26 cellular contexts compared by ENCODE assay signal in genomic region chr22:37710675-37711074, GRCh38. TPM values are rescaled to one million over a fixed set of nuclear protein-coding genes. Genes with fewer than 3 reads are reported as not detected.
DNase-seq lines count a peak whose midpoint lies in the region; ATAC-seq and TF ChIP-seq lines count a peak whose summit lies in the region.
"Had no signal": no experiment of that assay in that cellular context is flagged by ENCODE, and none has a peak within 500 bp of the region (broad histone marks: within the 10 kb centered on the region; RNA-seq: fewer than 3 reads in every experiment).

No MANE protein-coding gene starts in this region.

- 0% methylated on average over 1 of the region's 3 CpGs for WGBS in mammary epithelial cell (ENCODE audit: low coverage, missing lambda C conversion rate)

- H2AFZ ChIP-seq in mammary epithelial cell (ENCODE audit: low read depth, low read length) = no peak overlapping the region
- no peak overlapping the region for H2AFZ ChIP-seq in PC-9
- H2AFZ ChIP-seq: GM23338 had no signal

- H3K9ac ChIP-seq in mammary epithelial cell (ENCODE audit: insufficient read depth, low read length) = no peak overlapping the region

- H3K4me3 ChIP-seq in mammary epithelial cell (replicated peaks in 1 of 3; ENCODE audit: insufficient read depth in 1 of 3, low read depth in 2 of 3, low read length in 3 of 3) (no peak overlapping the region), PC-9 (no peak overlapping the region; the same call in 1 of the 2 replicates)
- H3K4me3 ChIP-seq: GM23338, K562, MG63 had no signal

- in situ Hi-C loops in mammary epithelial cell (cut with MboI; ENCODE audit: low sequenced_read_pairs in 2 of 2) (no loop called here), G401 (cut with HindIII; ENCODE audit: low sequenced_read_pairs) (no loop called here)

- no peaks in the 10 kb centered on the region for H3K36me3 Mint-ChIP-seq in MCF 10A (ENCODE audit: insufficient read depth, unreplicated experiment)

- dilution Hi-C loops in mammary epithelial cell (cut with HindIII; ENCODE audit: low sequenced_read_pairs) = no loop called here

- H3K27me3 ChIP-seq in mammary epithelial cell (ENCODE audit: insufficient read depth, low read length) (no peaks in the 10 kb centered on the region), PC-9 (ENCODE audit: insufficient read depth, low read depth) (no peaks in the 10 kb centered on the region)
- H3K27me3 ChIP-seq: MG63 had no signal

- H3K27ac ChIP-seq in mammary epithelial cell (ENCODE audit: insufficient read depth, low read depth, low read length) (no peak overlapping the region), PC-9 (peak overlapping the region; percentile 38)
- H3K27ac ChIP-seq: RWPE1 had no signal

- H3K9me2 ChIP-seq in PC-9 (ENCODE audit: insufficient read depth) = no peaks in the 10 kb centered on the region

- ATAC-seq in left colon (peak; percentile 76), HG02885 (IDR thresholded peaks at IDR 0.05; ENCODE audit: poor library complexity, unreplicated experiment) (no peak)
- ATAC-seq: GM23338, HCT116, K562, Panc1 had no signal

- BruUV-seq in mammary epithelial cell (replicated peaks; lab: Mats Ljungman, UMichigan) (TSS peak; percentile 46), MCF 10A (replicated peaks; lab: Mats Ljungman, UMichigan) (no TSS peak), PC-9 (replicated peaks; lab: Mats Ljungman, UMichigan) (TSS peak; percentile 100)

- no peaks in the 10 kb centered on the region for H3K4me1 Mint-ChIP-seq in MCF 10A (ENCODE audit: insufficient read depth, unreplicated experiment)
- H3K4me1 Mint-ChIP-seq: CD4-positive, alpha-beta memory T cell had no signal

- no peak for DNase-seq in mammary epithelial cell
- DNase-seq in MCF 10A (ENCODE audit: unreplicated experiment) = no peak
- peak; percentile 58 to 79 for DNase-seq in PC-9
- DNase-seq in left colon = no peak
- DNase-seq in HCEC 1CT = no peak
- DNase-seq in NCI-H524 treated with DMSO at 0.1 percent for 48 hours (lab: John Stamatoyannopoulos, UW) = no peak
- no peak for DNase-seq in G401 (ENCODE audit: low spot score)
- DNase-seq: C1 segment of cervical spinal cord; CD4-positive, alpha-beta memory T cell; COR-L47; DMS53; Kasumi-1; MG63; NCI-H1105 treated with DMSO at 0.1 percent for 48 hours; NCI-H146; NCI-H1930; NCI-H2107; NCI-H446 treated with DMSO at 0.1 percent for 48 hours; NCI-H526 treated with DMSO at 0.1 percent for 48 hours; SHP77 had no signal

- POLR2A ChIA-PET in MCF 10A (lab: Yijun Ruan, JAX) (no interaction called here), PC-9 (lab: Charles Lee; ENCODE audit: unreplicated experiment) (interaction anchor here (0.5 to 0.7 kb wide), 3 partner anchors 43 to 493 kb away, joined by 3 to 11 read pairs (median 5); no protein-coding TSS in a partner anchor)

- H4K20me1 ChIP-seq in mammary epithelial cell (ENCODE audit: insufficient read depth, low read length) = no peaks in the 10 kb centered on the region
- no peaks in the 10 kb centered on the region for H4K20me1 ChIP-seq in PC-9 (ENCODE audit: insufficient read depth)

- H3K79me2 ChIP-seq in mammary epithelial cell (ENCODE audit: insufficient read depth, low read length) (no peaks in the 10 kb centered on the region), PC-9 (ENCODE audit: low read depth) (no peaks in the 10 kb centered on the region)

- no peaks in the 10 kb centered on the region for H3K9me3 Mint-ChIP-seq in MCF 10A (ENCODE audit: unreplicated experiment)
- H3K9me3 Mint-ChIP-seq: CD4-positive, alpha-beta memory T cell; GM23338 had no signal

- H3K27ac Mint-ChIP-seq in MCF 10A (ENCODE audit: low read depth, unreplicated experiment) = no peak overlapping the region
- H3K27ac Mint-ChIP-seq: CD4-positive, alpha-beta memory T cell; GM23338 had no signal

- H3K4me1 ChIP-seq in mammary epithelial cell (ENCODE audit: insufficient read depth, low read length) (no peaks in the 10 kb centered on the region), PC-9 (replicated peaks; ENCODE audit: insufficient read depth) (peaks cover 21% of the 10 kb centered on the region)

- intact Hi-C loops in mammary epithelial cell (cut with micrococcal nuclease) = no loop called here
- intact Hi-C loops in MCF 10A (cut with micrococcal nuclease) = no loop called here
- intact Hi-C loops in PC-9 (cut with micrococcal nuclease; ENCODE audit: unreplicated experiment) = no loop called here
- intact Hi-C loops in left colon (cut with DNase I, micrococcal nuclease) = no loop called here

- no peaks in the 10 kb centered on the region for H3K36me3 ChIP-seq in mammary epithelial cell (ENCODE audit: insufficient read depth, low read length)
- H3K36me3 ChIP-seq in PC-9 (ENCODE audit: low read depth) = no peaks in the 10 kb centered on the region
- H3K36me3 ChIP-seq: MG63 had no signal

- peaks cover 21% of the 10 kb centered on the region for H3F3A ChIP-seq in PC-9 (ENCODE audit: insufficient read depth, low read depth)

- TF ChIP-seq CTCF in mammary epithelial cell (conservative IDR thresholded peaks at IDR 0.05 in 1 of 2, IDR thresholded peaks at IDR 0.05 in 1 of 2; ENCODE audit: extremely low read depth in 1 of 2, insufficient read depth in 1 of 2, low read depth in 1 of 2, low read length in 2 of 2) = no peak
- TF ChIP-seq CTCF in MCF 10A (IDR thresholded peaks at IDR 0.05; ENCODE audit: unreplicated experiment) = no peak
- TF ChIP-seq CTCF in PC-9 (conservative IDR thresholded peaks at IDR 0.05) = no peak

- no peaks in the 10 kb centered on the region for H3K27me3 Mint-ChIP-seq in MCF 10A (ENCODE audit: insufficient read depth, unreplicated experiment)
- H3K27me3 Mint-ChIP-seq: CD4-positive, alpha-beta memory T cell had no signal

- H3K4me2 ChIP-seq in mammary epithelial cell (ENCODE audit: insufficient read depth, low read depth, low read length) = no peak overlapping the region
- H3K4me2 ChIP-seq in PC-9 = peak overlapping the region; percentile 71
- H3K4me2 ChIP-seq: GM23338 had no signal

- H3K9me3 ChIP-seq in mammary epithelial cell (replicated peaks; ENCODE audit: insufficient read depth, low read length) (no peaks in the 10 kb centered on the region), PC-9 (ENCODE audit: insufficient read depth, low read depth) (no peaks in the 10 kb centered on the region)
- H3K9me3 ChIP-seq: MG63 had no signal

- CTCF ChIA-PET in mammary epithelial cell (lab: Charles Lee; ENCODE audit: low non-redundant PET) = interaction anchor here (0.6 kb wide), 1 partner anchor 41 kb away, joined by 5 read pairs; no protein-coding TSS in a partner anchor
- CTCF ChIA-PET in MCF 10A (lab: Yijun Ruan, JAX) = interaction anchor here (1.0 kb wide), 1 partner anchor 15 kb away, joined by 4 read pairs; no protein-coding TSS in a partner anchor
- CTCF ChIA-PET in PC-9 (lab: Charles Lee) = no interaction called here

- H3K4me3 Mint-ChIP-seq in MCF 10A (ENCODE audit: unreplicated experiment) = no peak overlapping the region
- H3K4me3 Mint-ChIP-seq: CD4-positive, alpha-beta memory T cell; GM23338 had no signal

RNA-seq across cellular contexts. Expression of gene TRIOBP, which starts 13.8 kb away (rescaled TPM):
- 100 to 1,000 TPM; 117 to 138 TPM for total RNA-seq in mammary epithelial cell
- polyA plus RNA-seq in mammary epithelial cell = 34.2 TPM
- polyA minus RNA-seq in mammary epithelial cell = 75.7 TPM
- total RNA-seq in MCF 10A (2022) = 42.5 and 45.7 TPM in 2 replicates
- total RNA-seq in PC-9 (2021) = 170 and 172 TPM in 2 replicates
- 10 to 100 TPM; 87.2 TPM for total RNA-seq in left colon
- total RNA-seq in G401 (2014; rRNA removed; shearing (Covaris generic)) = 80.9 and 98.8 TPM in 2 replicates

RNA-seq across cellular contexts. Expression of gene NOL12, which starts 24.5 kb away (rescaled TPM):
- total RNA-seq in mammary epithelial cell (10 to 100 TPM in 1 of 2 donors, 1 to 10 TPM in 1; 8.0 to 32.4 TPM), MCF 10A (2022) (47.1 and 50.8 TPM in 2 replicates), PC-9 (2021) (42.1 and 44.3 TPM in 2 replicates), left colon (10 to 100 TPM; 30.3 to 38.2 TPM)
- 21.2 TPM for polyA plus RNA-seq in mammary epithelial cell
- 11.9 TPM for polyA minus RNA-seq in mammary epithelial cell
- total RNA-seq in G401 (2014; rRNA removed; shearing (Covaris generic)) = 30.2 and 44.8 TPM in 2 replicates

RNA-seq across cellular contexts. Expression of gene LGALS1, which starts 35.2 kb away (rescaled TPM):
- total RNA-seq in mammary epithelial cell (1,000 to 10,000 TPM; 2,888 to 3,171 TPM), MCF 10A (2022) (1,407 and 1,635 TPM in 2 replicates), PC-9 (2021) (734 and 791 TPM in 2 replicates), left colon (100 to 1,000 TPM in 1 of 2 donors, 10 to 100 TPM in 1; 40.4 to 161 TPM)
- polyA plus RNA-seq in mammary epithelial cell = 6,743 TPM
- polyA minus RNA-seq in mammary epithelial cell = 4,799 TPM
- 435 and 601 TPM in 2 replicates for total RNA-seq in G401 (2014; rRNA removed; shearing (Covaris generic))

RNA-seq across cellular contexts. Expression of gene PDXP, which starts 52.2 kb away (rescaled TPM):
- 1 to 10 TPM; 5.8 to 6.9 TPM for total RNA-seq in mammary epithelial cell
- 19.4 TPM for polyA plus RNA-seq in mammary epithelial cell
- 10.4 TPM for polyA minus RNA-seq in mammary epithelial cell
- total RNA-seq in MCF 10A (2022) = 10.3 and 10.5 TPM in 2 replicates
- 10.9 and 13.5 TPM in 2 replicates for total RNA-seq in PC-9 (2021)
- 10 to 100 TPM; 37.7 to 50.7 TPM for total RNA-seq in left colon
- 49.0 and 62.3 TPM in 2 replicates for total RNA-seq in G401 (2014; rRNA removed; shearing (Covaris generic))

Comparison
In these comparisons a context has a peak if more than half of its experiments do, and no peak if none do; other contexts are left out.
1. DNase-seq: peak in PC-9 (2 of 2); none in mammary epithelial cell (single experiment), MCF 10A (single experiment), left colon (0 of 2), HCEC 1CT (single experiment), NCI-H524 treated with DMSO at 0.1 percent for 48 hours (single experiment) and G401 (single experiment).